ENCODE assay signal across 1 cellular context in genomic region chr11:13220148-13220547, GRCh38.
TF ChIP-seq lines count a peak whose summit lies in the region.

No MANE protein-coding gene starts in this region.

TF ChIP-seq in IMR-90, 13 proteins besides CTCF, POLR2A, EP300 and RAD21 (continued from another document):
- TF ChIP-seq ELK1 (IDR thresholded peaks at IDR 0.05; ENCODE audit: borderline replicate concordance, low read depth, low read length) (no peak), MAFK (IDR thresholded peaks at IDR 0.05; ENCODE audit: low read depth, low read length) (no peak), MXI1 (IDR thresholded peaks at IDR 0.05; ENCODE audit: borderline replicate concordance, low read depth, low read length) (no peak), NFE2L2 (IDR thresholded peaks at IDR 0.05; ENCODE audit: low read depth, low read length) (no peak), RCOR1 (IDR thresholded peaks at IDR 0.05; ENCODE audit: insufficient replicate concordance, low read length) (no peak)
